In genomic region chr17:72134560-72135399, GRCh38 we compare ENCODE assay signal across 16 cellular contexts. TPM values are rescaled to one million over a fixed set of nuclear protein-coding genes. Genes with fewer than 3 reads are reported as not detected.
DNase-seq lines count a peak whose midpoint lies in the region; ATAC-seq, FAIRE-seq and TF ChIP-seq lines count a peak whose summit lies in the region.
"Had no signal": no experiment of that assay in that cellular context is flagged by ENCODE, and none has a peak within 500 bp of the region (broad histone marks: within the 10 kb centered on the region; RNA-seq: fewer than 3 reads in every experiment).

No MANE protein-coding gene starts in this region.

- FAIRE-seq in A549 (lab: Jason Lieb, UNC), result peak; percentile 91
- FAIRE-seq: GM18507 had no signal

- no peak for TF ChIP-seq RAD21 in A549 (conservative IDR thresholded peaks at IDR 0.05 in 1 of 2, IDR thresholded peaks at IDR 0.05 in 1 of 2)

- WGBS in A549 (ENCODE audit: missing lambda C conversion rate), result 47% methylated on average over 7 of the region's 7 CpGs

- TF ChIP-seq POLR2A in A549 (IDR thresholded peaks at IDR 0.05; ENCODE audit: low read length), result no peak

- DNase-seq in A549 (ENCODE audit: low read depth in 1 of 2, low spot score in 1 of 2) (no peak), HT-29 (ENCODE audit: low spot score) (peak; percentile 29), RPMI7951 (ENCODE audit: low read depth) (peak; percentile 63), fibroblast of pulmonary artery (ENCODE audit: low read depth) (peak; percentile 54), NCI-H1417 treated with DMSO at 0.1 percent for 48 hours (lab: John Stamatoyannopoulos, UW) (no peak), hypothalamus (lab: John Stamatoyannopoulos, UW) (no peak)
- DNase-seq in stimulated activated CD4-positive, alpha-beta T cell treated with anti-CD3 and anti-CD28 coated beads, Interleukin-12 subunit alpha, Interleukin-12 subunit beta, amount 100 ng/mL, for 4 hours, result no peak
- DNase-seq: brain microvascular endothelial cell; COR-L47; foreskin melanocyte; lower lobe of right lung; stimulated activated CD4-positive, alpha-beta T cell treated with anti-CD3 and anti-CD28 coated beads, Interleukin-1b, Interleukin-23, amount 100 ng/mL, for 48 hours had no signal

- CTCF ChIA-PET in A549 (lab: Yijun Ruan, JAX), result interaction anchor here (1.4 to 2.7 kb wide), 3 partner anchors 13 to 405 kb away, joined by 3 to 14 read pairs (median 4); partner anchors contain the start of gene SOX9

- ATAC-seq in A549, result peak in 1 of 2 experiments; percentile 48; a peak in 3 of 6 replicates
- ATAC-seq in HG03196 (IDR thresholded peaks at IDR 0.05; ENCODE audit: unreplicated experiment), result no peak
- ATAC-seq: lower lobe of right lung, WTC11 had no signal

- POLR2A ChIA-PET in A549 (lab: Yijun Ruan, JAX), result interaction anchor here (1.5 to 2.2 kb wide), 2 partner anchors 14 to 48 kb away, joined by 3 to 6 read pairs; partner anchors contain the start of gene SOX9

- peak overlapping the region; percentile 58 to 79 for H3K27ac ChIP-seq in A549
- H3K27ac ChIP-seq: brain microvascular endothelial cell, lower lobe of right lung had no signal

- no peak for TF ChIP-seq EP300 in A549 (IDR thresholded peaks at IDR 0.05)

- TF ChIP-seq CTCF in A549 (IDR thresholded peaks at IDR 0.05) (no peak), fibroblast of pulmonary artery (IDR thresholded peaks at IDR 0.05; ENCODE audit: low read length, missing control alignments) (no peak)

- no peaks in the 10 kb centered on the region for H3K9me3 ChIP-seq in A549
- H3K9me3 ChIP-seq: lower lobe of right lung had no signal

- peak overlapping the region; percentile 67 for H3K4me2 ChIP-seq in A549

- peaks cover 51% of the 10 kb centered on the region for H3K4me1 ChIP-seq in A549
- H3K4me1 ChIP-seq: lower lobe of right lung had no signal

- H3K4me3 ChIP-seq in A549, result no peak overlapping the region
- no peak overlapping the region for H3K4me3 ChIP-seq in fibroblast of pulmonary artery (replicated peaks; ENCODE audit: low read depth, low read length)
- H3K4me3 ChIP-seq: lower lobe of right lung had no signal

TF ChIP-seq in A549, 52 proteins besides CTCF, POLR2A, EP300 and RAD21:
- TF ChIP-seq HOXB13 (CRISPR knock-in tag; IDR thresholded peaks at IDR 0.05; ENCODE audit: low read depth), result no peak
- peak; percentile 71 for TF ChIP-seq MAFK (IDR thresholded peaks at IDR 0.05; ENCODE audit: partially characterized antibody)
- 0 out of 2 replicates have a peak, but pooled peaks have one; percentile 40 for TF ChIP-seq GATA3 (IDR thresholded peaks at IDR 0.05; ENCODE audit: borderline replicate concordance)
- TF ChIP-seq NR3C1 (IDR thresholded peaks at IDR 0.05), result no peak
- 0 out of 4 replicates have a peak, but pooled peaks of 1 of the 2 experiments have one; percentile 14 for TF ChIP-seq CEBPB (IDR thresholded peaks at IDR 0.05)
- 0 out of 2 replicates have a peak, but pooled peaks have one; percentile 8 for TF ChIP-seq NFE2L2 (conservative IDR thresholded peaks at IDR 0.05; ENCODE audit: low read length)
- no peak for TF ChIP-seq TP53 (CRISPR knock-in tag; IDR thresholded peaks at IDR 0.05)
- 0 out of 2 replicates have a peak, but pooled peaks have one; percentile 17 for TF ChIP-seq MAX (IDR thresholded peaks at IDR 0.05)
- no peak for TF ChIP-seq FOSL2 (IDR thresholded peaks at IDR 0.05)
- 0 out of 2 replicates have a peak, but pooled peaks have one; percentile 15 for TF ChIP-seq FOSL2 (CRISPR knock-in tag; IDR thresholded peaks at IDR 0.05)
- TF ChIP-seq JUN (IDR thresholded peaks at IDR 0.05), result no peak

RNA-seq across cellular contexts. Expression of gene SOX9, which starts 14.0 kb away (rescaled TPM):
- 6.7 and 8.0 TPM in 2 replicates for polyA plus RNA-seq in A549 (2011; rRNA removed)
- polyA plus RNA-seq in A549 (2012; cell fraction: cytosol; rRNA removed), result 5.1 and 7.5 TPM in 2 replicates
- polyA plus RNA-seq in A549 (2012; cell fraction: nucleus; rRNA removed), result 16.9 and 18.6 TPM in 2 replicates
- polyA plus RNA-seq in A549 (2017; fragmentation: RNase III; extraction: RNeasy Plus Mini Kit Qiagen cat#74134 plus additional on column Dnase treatment), result 9.6 to 14.5 TPM (median 12.3 TPM) in 3 replicates
- 5.9 and 7.0 TPM in 2 replicates for polyA minus RNA-seq in A549 (2011; rRNA and poly(A)+ RNA removed)
- 66.6 and 82.5 TPM in 2 replicates for total RNA-seq in HT-29 (2014; rRNA removed; shearing (Covaris generic))
- total RNA-seq in RPMI7951 (2014; rRNA removed; shearing (Covaris generic)), result 6.7 and 9.0 TPM in 2 replicates
- total RNA-seq: activated CD8-positive, alpha-beta memory T cell treated with anti-CD3 and anti-CD28 coated beads for 36 hours had no signal

Comparison
In these comparisons a context has a peak if more than half of its experiments do, and no peak if none do; other contexts are left out.
1. DNase-seq: peak in HT-29 (single experiment), RPMI7951 (single experiment) and fibroblast of pulmonary artery (single experiment); none in A549 (0 of 2), NCI-H1417 treated with DMSO at 0.1 percent for 48 hours (single experiment), hypothalamus (0 of 51) and stimulated activated CD4-positive, alpha-beta T cell treated with anti-CD3 and anti-CD28 coated beads, Interleukin-12 subunit alpha, Interleukin-12 subunit beta, amount 100 ng/mL, for 4 hours (single experiment).